1 cellular context compared by ENCODE assay signal in the genomic region with DNA sequence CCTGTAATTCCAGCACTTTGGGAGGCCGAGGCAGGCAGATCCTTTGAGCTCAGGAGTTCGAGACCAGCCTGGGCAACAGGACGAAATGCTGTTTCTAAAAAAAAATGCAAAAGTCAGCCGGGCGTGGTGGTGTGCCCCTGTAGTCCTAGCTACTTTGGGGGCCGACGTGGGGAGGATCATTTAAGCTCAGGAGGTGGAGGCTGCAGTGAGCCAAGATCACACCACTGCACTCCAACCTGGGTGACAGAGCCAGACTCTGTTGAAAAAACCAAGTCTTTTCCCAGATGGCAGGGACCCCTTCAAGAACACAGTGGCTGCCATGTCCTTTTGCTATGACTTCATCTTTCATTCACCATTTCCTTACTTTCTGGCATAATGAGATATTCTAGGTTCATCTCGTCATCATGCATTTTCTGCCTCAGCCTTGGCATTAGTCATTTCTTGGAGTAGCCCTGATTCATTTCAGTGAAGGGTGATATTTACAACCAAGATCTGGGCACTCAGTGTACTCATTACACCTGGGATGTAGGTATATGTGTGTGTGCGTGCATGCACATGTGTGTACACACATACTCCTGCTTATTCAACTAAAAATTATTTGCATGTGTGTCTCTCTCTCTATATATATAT.
TF ChIP-seq lines count a peak whose summit lies in the region.

No MANE protein-coding gene starts in this region.

TF ChIP-seq in HEK293, 187 proteins besides CTCF, POLR2A, EP300 and RAD21 (continued from another document):
- TF ChIP-seq ZNF639 (tag by site-specific recombination; IDR thresholded peaks at IDR 0.05) = no peak
- TF ChIP-seq, protein P1, sequence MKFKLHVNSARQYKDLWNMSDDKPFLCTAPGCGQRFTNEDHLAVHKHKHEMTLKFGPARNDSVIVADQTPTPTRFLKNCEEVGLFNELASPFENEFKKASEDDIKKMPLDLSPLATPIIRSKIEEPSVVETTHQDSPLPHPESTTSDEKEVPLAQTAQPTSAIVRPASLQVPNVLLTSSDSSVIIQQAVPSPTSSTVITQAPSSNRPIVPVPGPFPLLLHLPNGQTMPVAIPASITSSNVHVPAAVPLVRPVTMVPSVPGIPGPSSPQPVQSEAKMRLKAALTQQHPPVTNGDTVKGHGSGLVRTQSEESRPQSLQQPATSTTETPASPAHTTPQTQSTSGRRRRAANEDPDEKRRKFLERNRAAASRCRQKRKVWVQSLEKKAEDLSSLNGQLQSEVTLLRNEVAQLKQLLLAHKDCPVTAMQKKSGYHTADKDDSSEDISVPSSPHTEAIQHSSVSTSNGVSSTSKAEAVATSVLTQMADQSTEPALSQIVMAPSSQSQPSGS (tag by site-specific recombination; IDR thresholded peaks at IDR 0.05; ENCODE audit: low read depth) = 0 out of 2 replicates have a peak, but pooled peaks have one; percentile 18
- no peak for TF ChIP-seq SCRT2 (tag by site-specific recombination; IDR thresholded peaks at IDR 0.05)
- TF ChIP-seq ZFP3 (tag by site-specific recombination; IDR thresholded peaks at IDR 0.05; ENCODE audit: low read depth) = no peak
- TF ChIP-seq YY1 (tag by site-specific recombination; IDR thresholded peaks at IDR 0.05) = no peak
